In the genomic region with DNA sequence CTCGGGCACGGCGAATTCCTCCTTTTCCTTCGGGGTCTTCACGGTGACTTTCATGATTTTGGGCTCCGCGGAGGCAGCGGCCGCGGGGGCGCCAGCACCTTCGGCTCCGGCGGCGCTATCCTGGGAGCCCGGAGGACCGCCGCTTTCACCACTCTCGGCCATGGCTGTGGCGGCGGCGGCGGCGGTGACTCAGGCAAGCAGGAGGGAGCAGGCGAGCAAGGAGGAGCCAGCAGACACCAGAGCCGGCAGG, we compare ENCODE assay signal across 1 cellular context.
TF ChIP-seq lines count a peak whose summit lies in the region.

No MANE protein-coding gene starts in this region.

TF ChIP-seq in HepG2, 621 proteins besides CTCF, POLR2A, EP300 and RAD21 (continued from another document and continues in another):
- TF ChIP-seq ETS1 (CRISPR knock-in tag; IDR thresholded peaks at IDR 0.05) (no peak), ZNF564 (CRISPR knock-in tag; IDR thresholded peaks at IDR 0.05) (no peak), ZEB1 (IDR thresholded peaks at IDR 0.05; ENCODE audit: insufficient replicate concordance, low read depth) (no peak), MYNN (CRISPR knock-in tag; IDR thresholded peaks at IDR 0.05; ENCODE audit: low read depth) (no peak), ZMAT3 (CRISPR knock-in tag; conservative IDR thresholded peaks at IDR 0.05) (0 out of 2 replicates have a peak, but pooled peaks have one; percentile 17), THYN1 (CRISPR knock-in tag; IDR thresholded peaks at IDR 0.05; ENCODE audit: borderline replicate concordance, low read depth) (no peak), ZSCAN20 (CRISPR knock-in tag; IDR thresholded peaks at IDR 0.05; ENCODE audit: borderline replicate concordance) (0 out of 2 replicates have a peak, but pooled peaks have one; percentile 35), RBM39 (IDR thresholded peaks at IDR 0.05; ENCODE audit: low read depth, low read length, poor library complexity, severe bottlenecking) (peak; percentile 66), ZNF260 (CRISPR knock-in tag; IDR thresholded peaks at IDR 0.05; ENCODE audit: borderline replicate concordance, low read depth) (0 out of 2 replicates have a peak, but pooled peaks have one; percentile 68), DNMT1 (CRISPR knock-in tag; IDR thresholded peaks at IDR 0.05) (no peak), SNAPC2 (CRISPR knock-in tag; IDR thresholded peaks at IDR 0.05) (no peak), ZNF329 (CRISPR knock-in tag; IDR thresholded peaks at IDR 0.05; ENCODE audit: low read depth) (no peak), ZNF367 (CRISPR knock-in tag; IDR thresholded peaks at IDR 0.05; ENCODE audit: borderline replicate concordance) (no peak), ATF6 (CRISPR knock-in tag; conservative IDR thresholded peaks at IDR 0.05) (no peak), TMF1 (CRISPR knock-in tag; IDR thresholded peaks at IDR 0.05; ENCODE audit: low read depth) (no peak), ZBTB3 (CRISPR knock-in tag; IDR thresholded peaks at IDR 0.05; ENCODE audit: borderline replicate concordance, low read depth) (no peak), MED13 (CRISPR knock-in tag; IDR thresholded peaks at IDR 0.05) (no peak), AGO2 (optimal IDR thresholded peaks at IDR 0.05; ENCODE audit: low read depth, low read length) (peak; percentile 86), AHR (CRISPR knock-in tag; IDR thresholded peaks at IDR 0.05) (no peak), NONO (IDR thresholded peaks at IDR 0.05) (no peak), NONO (CRISPR knock-in tag; conservative IDR thresholded peaks at IDR 0.05) (no peak), ZNF512 (CRISPR knock-in tag; IDR thresholded peaks at IDR 0.05) (0 out of 2 replicates have a peak, but pooled peaks have one; percentile 66), MIER2 (CRISPR knock-in tag; IDR thresholded peaks at IDR 0.05) (no peak), TEF (CRISPR knock-in tag; IDR thresholded peaks at IDR 0.05) (no peak), ZNF782 (CRISPR knock-in tag; IDR thresholded peaks at IDR 0.05; ENCODE audit: borderline replicate concordance) (0 out of 2 replicates have a peak, but pooled peaks have one; percentile 1), FOXK2 (IDR thresholded peaks at IDR 0.05) (no peak), PITX1 (CRISPR knock-in tag; IDR thresholded peaks at IDR 0.05) (no peak), RXRA (CRISPR knock-in tag; IDR thresholded peaks at IDR 0.05) (0 out of 2 replicates have a peak, but pooled peaks have one; percentile 8), IKZF4 (CRISPR knock-in tag; IDR thresholded peaks at IDR 0.05; ENCODE audit: borderline replicate concordance, low read depth, not compliant biosample characterization) (no peak), HNRNPUL1 (IDR thresholded peaks at IDR 0.05; ENCODE audit: low read depth, low read length) (no peak), SOX6 (IDR thresholded peaks at IDR 0.05) (no peak), SOX6 (CRISPR knock-in tag; IDR thresholded peaks at IDR 0.05) (no peak), ZNF816 (CRISPR knock-in tag; IDR thresholded peaks at IDR 0.05; ENCODE audit: borderline replicate concordance) (0 out of 2 replicates have a peak, but pooled peaks have one; percentile 14), HNRNPLL (IDR thresholded peaks at IDR 0.05; ENCODE audit: low read depth, low read length, poor library complexity, severe bottlenecking) (peak; percentile 12)
- TF ChIP-seq, protein P1, sequence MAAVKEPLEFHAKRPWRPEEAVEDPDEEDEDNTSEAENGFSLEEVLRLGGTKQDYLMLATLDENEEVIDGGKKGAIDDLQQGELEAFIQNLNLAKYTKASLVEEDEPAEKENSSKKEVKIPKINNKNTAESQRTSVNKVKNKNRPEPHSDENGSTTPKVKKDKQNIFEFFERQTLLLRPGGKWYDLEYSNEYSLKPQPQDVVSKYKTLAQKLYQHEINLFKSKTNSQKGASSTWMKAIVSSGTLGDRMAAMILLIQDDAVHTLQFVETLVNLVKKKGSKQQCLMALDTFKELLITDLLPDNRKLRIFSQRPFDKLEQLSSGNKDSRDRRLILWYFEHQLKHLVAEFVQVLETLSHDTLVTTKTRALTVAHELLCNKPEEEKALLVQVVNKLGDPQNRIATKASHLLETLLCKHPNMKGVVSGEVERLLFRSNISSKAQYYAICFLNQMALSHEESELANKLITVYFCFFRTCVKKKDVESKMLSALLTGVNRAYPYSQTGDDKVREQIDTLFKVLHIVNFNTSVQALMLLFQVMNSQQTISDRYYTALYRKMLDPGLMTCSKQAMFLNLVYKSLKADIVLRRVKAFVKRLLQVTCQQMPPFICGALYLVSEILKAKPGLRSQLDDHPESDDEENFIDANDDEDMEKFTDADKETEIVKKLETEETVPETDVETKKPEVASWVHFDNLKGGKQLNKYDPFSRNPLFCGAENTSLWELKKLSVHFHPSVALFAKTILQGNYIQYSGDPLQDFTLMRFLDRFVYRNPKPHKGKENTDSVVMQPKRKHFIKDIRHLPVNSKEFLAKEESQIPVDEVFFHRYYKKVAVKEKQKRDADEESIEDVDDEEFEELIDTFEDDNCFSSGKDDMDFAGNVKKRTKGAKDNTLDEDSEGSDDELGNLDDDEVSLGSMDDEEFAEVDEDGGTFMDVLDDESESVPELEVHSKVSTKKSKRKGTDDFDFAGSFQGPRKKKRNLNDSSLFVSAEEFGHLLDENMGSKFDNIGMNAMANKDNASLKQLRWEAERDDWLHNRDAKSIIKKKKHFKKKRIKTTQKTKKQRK (IDR thresholded peaks at IDR 0.05; ENCODE audit: low read length) = no peak
- TF ChIP-seq, protein P2, sequence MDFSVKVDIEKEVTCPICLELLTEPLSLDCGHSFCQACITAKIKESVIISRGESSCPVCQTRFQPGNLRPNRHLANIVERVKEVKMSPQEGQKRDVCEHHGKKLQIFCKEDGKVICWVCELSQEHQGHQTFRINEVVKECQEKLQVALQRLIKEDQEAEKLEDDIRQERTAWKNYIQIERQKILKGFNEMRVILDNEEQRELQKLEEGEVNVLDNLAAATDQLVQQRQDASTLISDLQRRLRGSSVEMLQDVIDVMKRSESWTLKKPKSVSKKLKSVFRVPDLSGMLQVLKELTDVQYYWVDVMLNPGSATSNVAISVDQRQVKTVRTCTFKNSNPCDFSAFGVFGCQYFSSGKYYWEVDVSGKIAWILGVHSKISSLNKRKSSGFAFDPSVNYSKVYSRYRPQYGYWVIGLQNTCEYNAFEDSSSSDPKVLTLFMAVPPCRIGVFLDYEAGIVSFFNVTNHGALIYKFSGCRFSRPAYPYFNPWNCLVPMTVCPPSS (IDR thresholded peaks at IDR 0.05) = no peak
- TF ChIP-seq, protein P3, sequence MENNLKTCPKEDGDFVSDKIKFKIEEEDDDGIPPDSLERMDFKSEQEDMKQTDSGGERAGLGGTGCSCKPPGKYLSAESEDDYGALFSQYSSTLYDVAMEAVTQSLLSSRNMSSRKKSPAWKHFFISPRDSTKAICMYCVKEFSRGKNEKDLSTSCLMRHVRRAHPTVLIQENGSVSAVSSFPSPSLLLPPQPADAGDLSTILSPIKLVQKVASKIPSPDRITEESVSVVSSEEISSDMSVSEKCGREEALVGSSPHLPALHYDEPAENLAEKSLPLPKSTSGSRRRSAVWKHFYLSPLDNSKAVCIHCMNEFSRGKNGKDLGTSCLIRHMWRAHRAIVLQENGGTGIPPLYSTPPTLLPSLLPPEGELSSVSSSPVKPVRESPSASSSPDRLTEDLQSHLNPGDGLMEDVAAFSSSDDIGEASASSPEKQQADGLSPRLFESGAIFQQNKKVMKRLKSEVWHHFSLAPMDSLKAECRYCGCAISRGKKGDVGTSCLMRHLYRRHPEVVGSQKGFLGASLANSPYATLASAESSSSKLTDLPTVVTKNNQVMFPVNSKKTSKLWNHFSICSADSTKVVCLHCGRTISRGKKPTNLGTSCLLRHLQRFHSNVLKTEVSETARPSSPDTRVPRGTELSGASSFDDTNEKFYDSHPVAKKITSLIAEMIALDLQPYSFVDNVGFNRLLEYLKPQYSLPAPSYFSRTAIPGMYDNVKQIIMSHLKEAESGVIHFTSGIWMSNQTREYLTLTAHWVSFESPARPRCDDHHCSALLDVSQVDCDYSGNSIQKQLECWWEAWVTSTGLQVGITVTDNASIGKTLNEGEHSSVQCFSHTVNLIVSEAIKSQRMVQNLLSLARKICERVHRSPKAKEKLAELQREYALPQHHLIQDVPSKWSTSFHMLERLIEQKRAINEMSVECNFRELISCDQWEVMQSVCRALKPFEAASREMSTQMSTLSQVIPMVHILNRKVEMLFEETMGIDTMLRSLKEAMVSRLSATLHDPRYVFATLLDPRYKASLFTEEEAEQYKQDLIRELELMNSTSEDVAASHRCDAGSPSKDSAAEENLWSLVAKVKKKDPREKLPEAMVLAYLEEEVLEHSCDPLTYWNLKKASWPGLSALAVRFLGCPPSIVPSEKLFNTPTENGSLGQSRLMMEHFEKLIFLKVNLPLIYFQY (CRISPR knock-in tag; IDR thresholded peaks at IDR 0.05; ENCODE audit: borderline replicate concordance) = no peak
- TF ChIP-seq, protein P4, sequence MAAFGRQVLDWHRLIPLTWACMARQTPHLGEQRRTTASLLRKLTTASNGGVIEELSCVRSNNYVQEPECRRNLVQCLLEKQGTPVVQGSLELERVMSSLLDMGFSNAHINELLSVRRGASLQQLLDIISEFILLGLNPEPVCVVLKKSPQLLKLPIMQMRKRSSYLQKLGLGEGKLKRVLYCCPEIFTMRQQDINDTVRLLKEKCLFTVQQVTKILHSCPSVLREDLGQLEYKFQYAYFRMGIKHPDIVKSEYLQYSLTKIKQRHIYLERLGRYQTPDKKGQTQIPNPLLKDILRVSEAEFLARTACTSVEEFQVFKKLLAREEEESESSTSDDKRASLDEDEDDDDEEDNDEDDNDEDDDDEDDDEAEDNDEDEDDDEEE (CRISPR knock-in tag; IDR thresholded peaks at IDR 0.05) = no peak
- TF ChIP-seq, protein P5, sequence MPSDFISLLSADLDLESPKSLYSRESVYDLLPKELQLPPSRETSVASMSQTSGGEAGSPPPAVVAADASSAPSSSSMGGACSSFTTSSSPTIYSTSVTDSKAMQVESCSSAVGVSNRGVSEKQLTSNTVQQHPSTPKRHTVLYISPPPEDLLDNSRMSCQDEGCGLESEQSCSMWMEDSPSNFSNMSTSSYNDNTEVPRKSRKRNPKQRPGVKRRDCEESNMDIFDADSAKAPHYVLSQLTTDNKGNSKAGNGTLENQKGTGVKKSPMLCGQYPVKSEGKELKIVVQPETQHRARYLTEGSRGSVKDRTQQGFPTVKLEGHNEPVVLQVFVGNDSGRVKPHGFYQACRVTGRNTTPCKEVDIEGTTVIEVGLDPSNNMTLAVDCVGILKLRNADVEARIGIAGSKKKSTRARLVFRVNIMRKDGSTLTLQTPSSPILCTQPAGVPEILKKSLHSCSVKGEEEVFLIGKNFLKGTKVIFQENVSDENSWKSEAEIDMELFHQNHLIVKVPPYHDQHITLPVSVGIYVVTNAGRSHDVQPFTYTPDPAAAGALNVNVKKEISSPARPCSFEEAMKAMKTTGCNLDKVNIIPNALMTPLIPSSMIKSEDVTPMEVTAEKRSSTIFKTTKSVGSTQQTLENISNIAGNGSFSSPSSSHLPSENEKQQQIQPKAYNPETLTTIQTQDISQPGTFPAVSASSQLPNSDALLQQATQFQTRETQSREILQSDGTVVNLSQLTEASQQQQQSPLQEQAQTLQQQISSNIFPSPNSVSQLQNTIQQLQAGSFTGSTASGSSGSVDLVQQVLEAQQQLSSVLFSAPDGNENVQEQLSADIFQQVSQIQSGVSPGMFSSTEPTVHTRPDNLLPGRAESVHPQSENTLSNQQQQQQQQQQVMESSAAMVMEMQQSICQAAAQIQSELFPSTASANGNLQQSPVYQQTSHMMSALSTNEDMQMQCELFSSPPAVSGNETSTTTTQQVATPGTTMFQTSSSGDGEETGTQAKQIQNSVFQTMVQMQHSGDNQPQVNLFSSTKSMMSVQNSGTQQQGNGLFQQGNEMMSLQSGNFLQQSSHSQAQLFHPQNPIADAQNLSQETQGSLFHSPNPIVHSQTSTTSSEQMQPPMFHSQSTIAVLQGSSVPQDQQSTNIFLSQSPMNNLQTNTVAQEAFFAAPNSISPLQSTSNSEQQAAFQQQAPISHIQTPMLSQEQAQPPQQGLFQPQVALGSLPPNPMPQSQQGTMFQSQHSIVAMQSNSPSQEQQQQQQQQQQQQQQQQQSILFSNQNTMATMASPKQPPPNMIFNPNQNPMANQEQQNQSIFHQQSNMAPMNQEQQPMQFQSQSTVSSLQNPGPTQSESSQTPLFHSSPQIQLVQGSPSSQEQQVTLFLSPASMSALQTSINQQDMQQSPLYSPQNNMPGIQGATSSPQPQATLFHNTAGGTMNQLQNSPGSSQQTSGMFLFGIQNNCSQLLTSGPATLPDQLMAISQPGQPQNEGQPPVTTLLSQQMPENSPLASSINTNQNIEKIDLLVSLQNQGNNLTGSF (CRISPR knock-in tag; IDR thresholded peaks at IDR 0.05) = peak; percentile 49; the same call in 1 of the 2 replicates
